1 cellular context compared by ENCODE assay signal in the genomic region with DNA sequence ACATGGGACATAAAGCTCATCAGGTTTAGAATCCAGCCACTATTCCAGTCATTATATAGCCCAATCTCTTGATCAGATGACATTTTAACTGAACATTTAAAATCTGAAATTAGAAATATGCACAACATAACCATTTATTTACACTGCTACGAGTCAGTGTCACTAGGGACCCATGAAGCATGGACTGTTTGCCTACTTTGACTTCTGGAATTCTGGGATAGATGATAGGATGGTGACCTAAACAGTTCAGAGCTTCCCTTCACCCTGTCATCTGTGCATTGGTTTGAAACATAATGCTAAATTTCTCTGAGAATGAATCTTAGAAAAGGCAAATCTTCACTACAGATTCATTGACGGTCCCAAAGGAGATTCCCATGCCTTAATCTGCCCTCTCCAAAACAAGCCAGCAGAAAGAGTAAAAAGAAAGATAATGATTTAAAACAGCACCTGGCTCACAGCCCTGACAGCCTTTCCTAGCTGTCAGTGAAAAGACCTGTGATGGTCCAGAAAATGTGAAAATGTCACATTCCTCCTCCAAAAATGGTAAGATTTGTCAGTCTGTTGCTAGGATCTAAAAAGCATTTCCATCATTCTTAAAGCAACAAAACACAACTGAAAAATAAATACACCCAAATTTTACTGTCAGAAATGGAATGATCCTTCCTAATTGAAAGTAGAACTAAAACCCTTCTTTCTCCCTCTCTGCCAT.
TF ChIP-seq lines count a peak whose summit lies in the region.

No MANE protein-coding gene starts in this region.

TF ChIP-seq in endothelial cell of umbilical vein, 7 proteins besides CTCF, POLR2A, EP300 and RAD21:
- no peak for TF ChIP-seq FOS (IDR thresholded peaks at IDR 0.05; ENCODE audit: borderline replicate concordance, insufficient read depth, low read length)
- no peak for TF ChIP-seq POLR2AphosphoS5 (IDR thresholded peaks at IDR 0.05; ENCODE audit: insufficient read depth, low read depth, low read length)
- TF ChIP-seq JUN (IDR thresholded peaks at IDR 0.05; ENCODE audit: borderline replicate concordance, insufficient read depth, insufficient read length, low read depth): no peak
- no peak for TF ChIP-seq MYC (IDR thresholded peaks at IDR 0.05; ENCODE audit: low read depth, low read length)
- no peak for TF ChIP-seq GATA2 (IDR thresholded peaks at IDR 0.05; ENCODE audit: insufficient read depth, insufficient read length, low read depth, low read length)
- TF ChIP-seq EZH2 (IDR thresholded peaks at IDR 0.05; ENCODE audit: borderline replicate concordance, low read depth, low read length, severe bottlenecking): no peak
- TF ChIP-seq, protein P1, sequence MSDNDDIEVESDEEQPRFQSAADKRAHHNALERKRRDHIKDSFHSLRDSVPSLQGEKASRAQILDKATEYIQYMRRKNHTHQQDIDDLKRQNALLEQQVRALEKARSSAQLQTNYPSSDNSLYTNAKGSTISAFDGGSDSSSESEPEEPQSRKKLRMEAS (IDR thresholded peaks at IDR 0.05; ENCODE audit: insufficient read depth, insufficient read length): no peak
